ENCODE assay signal across 24 cellular contexts in the genomic region with DNA sequence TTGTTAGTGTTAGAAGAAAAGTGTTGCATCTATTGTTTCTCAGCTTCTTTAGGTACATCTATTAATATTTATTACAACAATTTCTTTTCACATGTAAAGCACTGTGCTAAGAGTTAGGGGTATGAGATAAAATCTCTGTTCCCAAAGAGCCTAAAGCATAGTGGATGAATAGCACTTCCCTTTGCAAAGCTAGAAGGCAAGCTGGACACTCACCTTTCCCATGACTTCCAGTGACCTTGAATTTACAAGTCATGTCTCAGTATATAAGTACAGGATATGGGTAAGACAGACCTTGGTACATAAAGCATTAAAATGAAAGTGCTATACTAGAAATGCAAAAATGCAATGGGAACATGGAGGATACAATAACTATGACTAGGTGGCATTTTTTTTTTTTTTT. TPM values are rescaled to one million over a fixed set of nuclear protein-coding genes. Genes with fewer than 3 reads are reported as not detected.
"Had no signal": no experiment of that assay in that cellular context is flagged by ENCODE, and none has a peak within 500 bp of the region (broad histone marks: within the 10 kb centered on the region; RNA-seq: fewer than 3 reads in every experiment).

No MANE protein-coding gene starts in this region.

- DNase-seq: effector CD4-positive, alpha-beta T cell; gastrocnemius medialis; heart left ventricle; hippocampal formation; left colon; left ventricle myocardium superior; lower lobe of right lung; naive thymus-derived CD8-positive, alpha-beta T cell; nephron progenitor cell; sigmoid colon; spleen; stimulated activated CD4-positive, alpha-beta T cell treated with anti-CD3 and anti-CD28 coated beads, Interleukin-4, amount 100 ng/mL, for 4 hours; stimulated activated naive CD8-positive, alpha-beta T cell treated with anti-CD3 and anti-CD28 coated beads, Interleukin-15, Interleukin-2, amounts not matched to agents 100 U/mL and 50 U/mL, for 24 hours; tibial artery; upper lobe of left lung had no signal

- ATAC-seq: gastrocnemius medialis; left colon; lower lobe of right lung; naive thymus-derived CD8-positive, alpha-beta T cell; stimulated activated memory B cell treated with anti-CD40 and anti-IgM and Interleukin-4, amounts not matched to agents 10 μg/mL and 1 μg/mL and 100 μg/mL, for 72 hours; stimulated activated naive CD8-positive, alpha-beta T cell treated with anti-CD3 and anti-CD28 coated beads, Interleukin-15, Interleukin-2, amounts not matched to agents 100 U/mL and 50 U/mL, for 24 hours had no signal

- FAIRE-seq: colon, islet of Langerhans, urothelium cell line had no signal

- H3K27ac ChIP-seq: gastrocnemius medialis, heart left ventricle, lower lobe of right lung, prostate gland, right atrium auricular region, sigmoid colon, spleen, testis, tibial artery, upper lobe of left lung had no signal

RNA-seq across cellular contexts. Expression of gene CNNM1, which starts 8.8 kb away (rescaled TPM):
- total RNA-seq: gastrocnemius medialis, myocyte, skeletal muscle tissue had no signal
